ENCODE assay signal across 22 cellular contexts in genomic region chr7:857661-858060, GRCh38.
"Had no signal": no experiment of that assay in that cellular context is flagged by ENCODE, and none has a peak within 500 bp of the region (broad histone marks: within the 10 kb centered on the region; RNA-seq: fewer than 3 reads in every experiment).

No MANE protein-coding gene starts in this region.

- DNase-seq: activated naive CD4-positive, alpha-beta T cell; activated T-cell treated with anti-CD3 and anti-CD28 coated beads, Interleukin-2, amount 50 U/mL, for 4 hours; adrenal gland; brain microvascular endothelial cell; dorsolateral prefrontal cortex; esophagus squamous epithelium; immature natural killer cell; left ventricle myocardium inferior; mammary epithelial cell; stimulated activated CD4-positive, alpha-beta T cell treated with anti-CD3 and anti-CD28 coated beads, Interleukin-2, amount 100 ng/mL, for 48 hours; stimulated activated CD8-positive, alpha-beta memory T cell treated with anti-CD3 and anti-CD28 coated beads, Interleukin-4, amount 100 ng/mL, for 48 hours; stimulated activated naive B cell treated with anti-CD40 and anti-IgM and Interleukin-4, amounts not matched to agents 10 μg/mL and 1 μg/mL and 100 μg/mL, for 72 hours; T-cell; testis; trophoblast cell; uterus had no signal

- H3K27ac ChIP-seq: adrenal gland, ascending aorta, brain microvascular endothelial cell, esophagus squamous epithelium, left ventricle myocardium inferior, parathyroid adenoma, testis, uterus had no signal

- H3K27me3 ChIP-seq: adrenal gland, ascending aorta, brain microvascular endothelial cell, dorsolateral prefrontal cortex, esophagus squamous epithelium, testis, uterus had no signal

- FAIRE-seq: colon had no signal

- H3K9ac ChIP-seq: parathyroid adenoma had no signal

- H3K36me3 ChIP-seq: uterus had no signal

- H3K4me3 ChIP-seq: adrenal gland, ascending aorta, dorsolateral prefrontal cortex, esophagus squamous epithelium, left ventricle myocardium inferior, smooth muscle cell, testis, uterus had no signal

- H3K9me3 ChIP-seq: adrenal gland, ascending aorta, esophagus squamous epithelium, left ventricle myocardium inferior, testis, uterus had no signal

- H3K4me2 ChIP-seq: smooth muscle cell had no signal

- H3K4me1 ChIP-seq: adrenal gland, ascending aorta, esophagus squamous epithelium, left ventricle myocardium inferior, parathyroid adenoma, testis, uterus had no signal

- ATAC-seq: activated T-cell treated with anti-CD3 and anti-CD28 coated beads, Interleukin-2, amount 50 U/mL, for 4 hours; natural killer cell treated with Interleukin-12 subunit alpha and Interleukin-12 subunit beta and Interleukin-15 and Interleukin-18, amount 100 ng/mL, for 72 hours; sciatic nerve; stimulated activated naive B cell treated with anti-CD40 and anti-IgM and Interleukin-4, amounts not matched to agents 10 μg/mL and 1 μg/mL and 100 μg/mL, for 72 hours; T-cell had no signal
